In the genomic region with DNA sequence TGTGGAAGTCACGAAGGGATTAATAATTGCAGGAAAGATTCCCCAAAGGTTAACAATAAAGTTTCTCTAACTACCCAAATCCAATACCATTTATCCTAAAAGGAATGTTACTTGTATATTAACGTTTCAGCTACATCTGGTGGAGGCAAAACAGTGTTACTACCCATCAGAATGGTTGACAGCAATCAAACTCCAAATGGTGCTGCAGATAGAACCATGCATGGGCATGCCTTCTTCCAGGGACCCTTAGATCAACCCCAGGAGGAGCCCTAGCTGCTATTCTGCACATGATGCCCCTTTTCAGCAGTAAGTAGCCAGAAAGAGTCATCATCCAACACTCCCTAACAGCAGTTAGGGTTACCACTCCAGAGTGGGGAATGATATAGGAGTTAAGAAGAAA, we compare ENCODE assay signal across 3 cellular contexts.
TF ChIP-seq lines count a peak whose summit lies in the region.

No MANE protein-coding gene starts in this region.

TF ChIP-seq in HEK293, 187 proteins besides CTCF, POLR2A, EP300 and RAD21 (continued from another document):
- TF ChIP-seq, protein P1, sequence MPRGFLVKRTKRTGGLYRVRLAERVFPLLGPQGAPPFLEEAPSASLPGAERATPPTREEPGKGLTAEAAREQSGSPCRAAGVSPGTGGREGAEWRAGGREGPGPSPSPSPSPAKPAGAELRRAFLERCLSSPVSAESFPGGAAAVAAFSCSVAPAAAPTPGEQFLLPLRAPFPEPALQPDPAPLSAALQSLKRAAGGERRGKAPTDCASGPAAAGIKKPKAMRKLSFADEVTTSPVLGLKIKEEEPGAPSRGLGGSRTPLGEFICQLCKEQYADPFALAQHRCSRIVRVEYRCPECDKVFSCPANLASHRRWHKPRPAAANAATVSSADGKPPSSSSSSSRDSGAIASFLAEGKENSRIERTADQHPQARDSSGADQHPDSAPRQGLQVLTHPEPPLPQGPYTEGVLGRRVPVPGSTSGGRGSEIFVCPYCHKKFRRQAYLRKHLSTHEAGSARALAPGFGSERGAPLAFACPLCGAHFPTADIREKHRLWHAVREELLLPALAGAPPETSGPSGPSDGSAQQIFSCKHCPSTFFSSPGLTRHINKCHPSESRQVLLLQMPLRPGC (tag by site-specific recombination; IDR thresholded peaks at IDR 0.05) = no peak
- no peak for TF ChIP-seq ZNF624 (tag by site-specific recombination; IDR thresholded peaks at IDR 0.05)
- peak; percentile 73; the same call in 1 of the 2 replicates for TF ChIP-seq TRIM28 (IDR thresholded peaks at IDR 0.05; ENCODE audit: borderline replicate concordance, low read length)
- TF ChIP-seq GLI2 (tag by site-specific recombination; IDR thresholded peaks at IDR 0.05; ENCODE audit: borderline replicate concordance, low read depth) = no peak

TF ChIP-seq in K562, 482 proteins besides CTCF, POLR2A, EP300 and RAD21 (continued from another document):
- TF ChIP-seq SIRT6 (IDR thresholded peaks at IDR 0.05; ENCODE audit: low read depth, low read length) = no peak
- no peak for TF ChIP-seq FOXJ3 (CRISPR knock-in tag; IDR thresholded peaks at IDR 0.05)
- TF ChIP-seq MIER1 (IDR thresholded peaks at IDR 0.05; ENCODE audit: low read depth) = no peak

TF ChIP-seq in WTC11, 78 proteins besides CTCF, POLR2A, EP300 and RAD21:
- no peak for TF ChIP-seq E2F1 (CRISPR knock-in tag; IDR thresholded peaks at IDR 0.05)
- TF ChIP-seq, protein P2, sequence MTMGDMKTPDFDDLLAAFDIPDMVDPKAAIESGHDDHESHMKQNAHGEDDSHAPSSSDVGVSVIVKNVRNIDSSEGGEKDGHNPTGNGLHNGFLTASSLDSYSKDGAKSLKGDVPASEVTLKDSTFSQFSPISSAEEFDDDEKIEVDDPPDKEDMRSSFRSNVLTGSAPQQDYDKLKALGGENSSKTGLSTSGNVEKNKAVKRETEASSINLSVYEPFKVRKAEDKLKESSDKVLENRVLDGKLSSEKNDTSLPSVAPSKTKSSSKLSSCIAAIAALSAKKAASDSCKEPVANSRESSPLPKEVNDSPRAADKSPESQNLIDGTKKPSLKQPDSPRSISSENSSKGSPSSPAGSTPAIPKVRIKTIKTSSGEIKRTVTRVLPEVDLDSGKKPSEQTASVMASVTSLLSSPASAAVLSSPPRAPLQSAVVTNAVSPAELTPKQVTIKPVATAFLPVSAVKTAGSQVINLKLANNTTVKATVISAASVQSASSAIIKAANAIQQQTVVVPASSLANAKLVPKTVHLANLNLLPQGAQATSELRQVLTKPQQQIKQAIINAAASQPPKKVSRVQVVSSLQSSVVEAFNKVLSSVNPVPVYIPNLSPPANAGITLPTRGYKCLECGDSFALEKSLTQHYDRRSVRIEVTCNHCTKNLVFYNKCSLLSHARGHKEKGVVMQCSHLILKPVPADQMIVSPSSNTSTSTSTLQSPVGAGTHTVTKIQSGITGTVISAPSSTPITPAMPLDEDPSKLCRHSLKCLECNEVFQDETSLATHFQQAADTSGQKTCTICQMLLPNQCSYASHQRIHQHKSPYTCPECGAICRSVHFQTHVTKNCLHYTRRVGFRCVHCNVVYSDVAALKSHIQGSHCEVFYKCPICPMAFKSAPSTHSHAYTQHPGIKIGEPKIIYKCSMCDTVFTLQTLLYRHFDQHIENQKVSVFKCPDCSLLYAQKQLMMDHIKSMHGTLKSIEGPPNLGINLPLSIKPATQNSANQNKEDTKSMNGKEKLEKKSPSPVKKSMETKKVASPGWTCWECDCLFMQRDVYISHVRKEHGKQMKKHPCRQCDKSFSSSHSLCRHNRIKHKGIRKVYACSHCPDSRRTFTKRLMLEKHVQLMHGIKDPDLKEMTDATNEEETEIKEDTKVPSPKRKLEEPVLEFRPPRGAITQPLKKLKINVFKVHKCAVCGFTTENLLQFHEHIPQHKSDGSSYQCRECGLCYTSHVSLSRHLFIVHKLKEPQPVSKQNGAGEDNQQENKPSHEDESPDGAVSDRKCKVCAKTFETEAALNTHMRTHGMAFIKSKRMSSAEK (CRISPR knock-in tag; IDR thresholded peaks at IDR 0.05; ENCODE audit: borderline replicate concordance) = no peak
- TF ChIP-seq ZNF317 (CRISPR knock-in tag; IDR thresholded peaks at IDR 0.05; ENCODE audit: borderline replicate concordance, low read depth) = no peak
- TF ChIP-seq FOXP4 (CRISPR knock-in tag; IDR thresholded peaks at IDR 0.05) = no peak
- TF ChIP-seq TEAD4 (CRISPR knock-in tag; IDR thresholded peaks at IDR 0.05) = no peak
- TF ChIP-seq STAT6 (CRISPR knock-in tag; conservative IDR thresholded peaks at IDR 0.05; ENCODE audit: low read depth) = no peak
- TF ChIP-seq ZNF396 (CRISPR knock-in tag; IDR thresholded peaks at IDR 0.05; ENCODE audit: borderline replicate concordance) = no peak
- TF ChIP-seq, protein P3, sequence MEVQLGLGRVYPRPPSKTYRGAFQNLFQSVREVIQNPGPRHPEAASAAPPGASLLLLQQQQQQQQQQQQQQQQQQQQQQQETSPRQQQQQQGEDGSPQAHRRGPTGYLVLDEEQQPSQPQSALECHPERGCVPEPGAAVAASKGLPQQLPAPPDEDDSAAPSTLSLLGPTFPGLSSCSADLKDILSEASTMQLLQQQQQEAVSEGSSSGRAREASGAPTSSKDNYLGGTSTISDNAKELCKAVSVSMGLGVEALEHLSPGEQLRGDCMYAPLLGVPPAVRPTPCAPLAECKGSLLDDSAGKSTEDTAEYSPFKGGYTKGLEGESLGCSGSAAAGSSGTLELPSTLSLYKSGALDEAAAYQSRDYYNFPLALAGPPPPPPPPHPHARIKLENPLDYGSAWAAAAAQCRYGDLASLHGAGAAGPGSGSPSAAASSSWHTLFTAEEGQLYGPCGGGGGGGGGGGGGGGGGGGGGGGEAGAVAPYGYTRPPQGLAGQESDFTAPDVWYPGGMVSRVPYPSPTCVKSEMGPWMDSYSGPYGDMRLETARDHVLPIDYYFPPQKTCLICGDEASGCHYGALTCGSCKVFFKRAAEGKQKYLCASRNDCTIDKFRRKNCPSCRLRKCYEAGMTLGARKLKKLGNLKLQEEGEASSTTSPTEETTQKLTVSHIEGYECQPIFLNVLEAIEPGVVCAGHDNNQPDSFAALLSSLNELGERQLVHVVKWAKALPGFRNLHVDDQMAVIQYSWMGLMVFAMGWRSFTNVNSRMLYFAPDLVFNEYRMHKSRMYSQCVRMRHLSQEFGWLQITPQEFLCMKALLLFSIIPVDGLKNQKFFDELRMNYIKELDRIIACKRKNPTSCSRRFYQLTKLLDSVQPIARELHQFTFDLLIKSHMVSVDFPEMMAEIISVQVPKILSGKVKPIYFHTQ (CRISPR knock-in tag; IDR thresholded peaks at IDR 0.05) = no peak
- TF ChIP-seq ZNF263 (CRISPR knock-in tag; IDR thresholded peaks at IDR 0.05; ENCODE audit: low read depth) = no peak
- TF ChIP-seq NFE2L1 (CRISPR knock-in tag; IDR thresholded peaks at IDR 0.05) = no peak
- TF ChIP-seq, protein P4, sequence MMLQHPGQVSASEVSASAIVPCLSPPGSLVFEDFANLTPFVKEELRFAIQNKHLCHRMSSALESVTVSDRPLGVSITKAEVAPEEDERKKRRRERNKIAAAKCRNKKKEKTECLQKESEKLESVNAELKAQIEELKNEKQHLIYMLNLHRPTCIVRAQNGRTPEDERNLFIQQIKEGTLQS (CRISPR knock-in tag; conservative IDR thresholded peaks at IDR 0.05) = no peak
- TF ChIP-seq FOXJ3 (CRISPR knock-in tag; IDR thresholded peaks at IDR 0.05; ENCODE audit: borderline replicate concordance) = no peak
- no peak for TF ChIP-seq SMAD3 (CRISPR knock-in tag; IDR thresholded peaks at IDR 0.05; ENCODE audit: borderline replicate concordance)
- TF ChIP-seq GABPB1 (CRISPR knock-in tag; IDR thresholded peaks at IDR 0.05) = no peak
- TF ChIP-seq SOX15 (CRISPR knock-in tag; IDR thresholded peaks at IDR 0.05) = no peak
- TF ChIP-seq AFF4 (CRISPR knock-in tag; IDR thresholded peaks at IDR 0.05; ENCODE audit: borderline replicate concordance) = no peak
- TF ChIP-seq FOXK1 (CRISPR knock-in tag; IDR thresholded peaks at IDR 0.05) = no peak
- TF ChIP-seq NFATC4 (CRISPR knock-in tag; IDR thresholded peaks at IDR 0.05) = no peak
- TF ChIP-seq NR3C1 (CRISPR knock-in tag; conservative IDR thresholded peaks at IDR 0.05; ENCODE audit: low read depth) = no peak
- no peak for TF ChIP-seq EMX1 (CRISPR knock-in tag; IDR thresholded peaks at IDR 0.05)
